In the genomic region with DNA sequence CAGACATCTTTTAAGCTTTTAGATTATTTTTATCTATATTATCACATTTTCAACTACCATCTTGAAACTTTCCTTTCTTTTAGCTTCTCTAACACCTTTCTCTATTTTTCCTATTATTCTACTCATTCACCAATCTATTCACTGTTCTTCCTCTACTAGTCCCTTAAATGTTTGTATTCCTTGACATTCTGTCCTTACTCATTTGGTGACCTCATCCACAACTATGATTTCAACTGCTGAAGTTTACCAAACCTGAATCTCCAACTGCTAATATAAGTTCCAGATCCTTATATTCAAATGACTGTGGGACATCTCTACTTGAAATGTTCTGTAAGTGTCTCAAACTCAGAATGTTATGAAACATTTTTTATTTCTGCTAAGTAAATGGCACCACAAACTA, we compare ENCODE assay signal across 23 cellular contexts. TPM values are rescaled to one million over a fixed set of nuclear protein-coding genes. Genes with fewer than 3 reads are reported as not detected.
A peak's percentile ranks its signal among the peaks of the same experiment; 100 is the strongest.
DNase-seq lines count a peak whose midpoint lies in the region; ATAC-seq, FAIRE-seq and TF ChIP-seq lines count a peak whose summit lies in the region.
"Had no signal": no experiment of that assay in that cellular context is flagged by ENCODE, and none has a peak within 500 bp of the region (broad histone marks: within the 10 kb centered on the region; RNA-seq: fewer than 3 reads in every experiment).

No MANE protein-coding gene starts in this region.

- H3K4me1 ChIP-seq in HepG2 (ENCODE audit: insufficient read depth, low read length) (no peaks in the 10 kb centered on the region), right lobe of liver (peaks cover 0 to 24% (median 8%) of the 10 kb centered on the region in 4 donors)
- H3K4me1 ChIP-seq: BE2C, HAP-1 had no signal

- TF ChIP-seq EP300 in HepG2 (IDR thresholded peaks at IDR 0.05; ENCODE audit: low read depth in 2 of 2, low read length in 2 of 2) (no peak), HepG2 (CRISPR knock-in tag; IDR thresholded peaks at IDR 0.05; ENCODE audit: borderline replicate concordance) (no peak)

- no peak overlapping the region for H3K4me2 ChIP-seq in HepG2 (ENCODE audit: low read depth, low read length)
- H3K4me2 ChIP-seq: GM23338, PC-9, SK-N-SH had no signal

- CTCF ChIA-PET in HepG2 (lab: Yijun Ruan, JAX; ENCODE audit: low intra/inter-chr PET ratio, low total read pairs), result no interaction called here

- ATAC-seq in HepG2 (no peak), right lobe of liver (no peak), GM21515 (IDR thresholded peaks at IDR 0.05; ENCODE audit: unreplicated experiment) (no peak)
- ATAC-seq: GM12878, GM23338 had no signal

- no peak for FAIRE-seq in HepG2 (lab: Jason Lieb, UNC)
- FAIRE-seq: A204.1, HTR-8/SVneo had no signal

- no peak for TF ChIP-seq CTCF in HepG2 (CRISPR knock-in tag; IDR thresholded peaks at IDR 0.05)
- no peak for TF ChIP-seq CTCF in right lobe of liver (IDR thresholded peaks at IDR 0.05)
- no peak for TF ChIP-seq CTCF in foreskin fibroblast (IDR thresholded peaks at IDR 0.05; ENCODE audit: low read depth, low read length)

- TF ChIP-seq POLR2A in HepG2 (IDR thresholded peaks at IDR 0.05; ENCODE audit: insufficient read depth in 1 of 2, low read depth in 2 of 2, low read length in 2 of 2) (no peak), right lobe of liver (IDR thresholded peaks at IDR 0.05) (no peak)

- H3K9me3 ChIP-seq in HepG2 (ENCODE audit: low read length) (no peaks in the 10 kb centered on the region), right lobe of liver (no peaks in the 10 kb centered on the region)
- H3K9me3 ChIP-seq: BE2C, HAP-1, SK-N-SH had no signal

- no peak overlapping the region for H3K9ac ChIP-seq in HepG2 (ENCODE audit: insufficient read depth, low read depth, low read length)
- H3K9ac ChIP-seq: SK-N-SH had no signal

- H3K4me3 ChIP-seq in HepG2 (replicated peaks in 1 of 3; ENCODE audit: insufficient read depth in 1 of 3, low read depth in 2 of 3, low read length in 3 of 3) (no peak overlapping the region), right lobe of liver (no peak overlapping the region), foreskin fibroblast (ENCODE audit: low read depth in 1 of 2, low read length in 2 of 2) (no peak overlapping the region)
- H3K4me3 ChIP-seq: GM12878, GM23338, HAP-1, PC-9 had no signal

- no peak for TF ChIP-seq RAD21 in HepG2 (CRISPR knock-in tag; IDR thresholded peaks at IDR 0.05)

- H2AFZ ChIP-seq in HepG2 (ENCODE audit: low read length), result no peak overlapping the region
- H2AFZ ChIP-seq: GM23338, PC-9 had no signal

- H3K27me3 ChIP-seq in HepG2 (ENCODE audit: control insufficient read depth in 1 of 2, insufficient read depth in 2 of 2, low read length in 2 of 2) (no peaks in the 10 kb centered on the region), right lobe of liver (no peaks in the 10 kb centered on the region)
- H3K27me3 ChIP-seq: BE2C had no signal

- DNase-seq in HepG2 (ENCODE audit: low spot score), result no peak
- no peak for DNase-seq in right lobe of liver
- peak; percentile 9 for DNase-seq in RKO (ENCODE audit: low spot score)
- peak; percentile 2 to 5 for DNase-seq in foreskin fibroblast
- no peak for DNase-seq in HK-2 (ENCODE audit: unreplicated experiment)
- no peak for DNase-seq in kidney glomerular epithelial cell (lab: John Stamatoyannopoulos, UW)
- DNase-seq: BE2C, EL, NCI-H1105, NCI-H2029 treated with DMSO at 0.1 percent for 48 hours, NCI-H226, NCI-H510A treated with DMSO at 0.1 percent for 48 hours, NCI-H748 treated with DMSO at 0.1 percent for 48 hours, PC-9, SHP77 treated with DMSO at 0.1 percent for 48 hours, SK-N-SH had no signal

- no TSS peak for BruUV-seq in HepG2 (replicated peaks; lab: Mats Ljungman, UMichigan)

- no peak overlapping the region for H3K27ac ChIP-seq in HepG2 (ENCODE audit: extremely low read length, insufficient read depth, low read length)
- no peak overlapping the region for H3K27ac ChIP-seq in right lobe of liver
- H3K27ac ChIP-seq: PC-9, RWPE1 had no signal

- H3K36me3 ChIP-seq in HepG2 (replicated peaks in 1 of 2; ENCODE audit: control insufficient read depth in 1 of 2, insufficient read depth in 2 of 2, low read length in 2 of 2), result peaks cover 2 to 32% of the 10 kb centered on the region in 2 experiments; a peak in 3 of 5 replicates
- H3K36me3 ChIP-seq in right lobe of liver, result no peaks in the 10 kb centered on the region
- H3K36me3 ChIP-seq: BE2C had no signal

- H3K79me2 ChIP-seq in HepG2 (ENCODE audit: insufficient read depth, low read length), result peaks cover 2% of the 10 kb centered on the region

- POLR2A ChIA-PET in HepG2 (lab: Yijun Ruan, JAX), result no interaction called here

- in situ Hi-C loops in HepG2 (cut with HindIII; ENCODE audit: extremely low pct_ligation_motif_present, low pct_unique_long_range_greater_than_20kb), result no loop called here

- H4K20me1 ChIP-seq in HepG2 (ENCODE audit: insufficient read depth, low read length), result no peaks in the 10 kb centered on the region

- intact Hi-C loops in HepG2 (cut with micrococcal nuclease; ENCODE audit: unreplicated experiment), result no loop called here
- intact Hi-C loops in right lobe of liver (cut with DNase I), result no loop called here

TF ChIP-seq in HepG2, 621 proteins besides CTCF, POLR2A, EP300 and RAD21:
- TF ChIP-seq ZFP36L2 (CRISPR knock-in tag; IDR thresholded peaks at IDR 0.05), result no peak
- peak; percentile 61 for TF ChIP-seq ATF7 (IDR thresholded peaks at IDR 0.05)
- no peak for TF ChIP-seq ATF7 (CRISPR knock-in tag; IDR thresholded peaks at IDR 0.05)
- no peak for TF ChIP-seq REPIN1 (CRISPR knock-in tag; IDR thresholded peaks at IDR 0.05; ENCODE audit: borderline replicate concordance, low read depth)
- TF ChIP-seq, protein P1, sequence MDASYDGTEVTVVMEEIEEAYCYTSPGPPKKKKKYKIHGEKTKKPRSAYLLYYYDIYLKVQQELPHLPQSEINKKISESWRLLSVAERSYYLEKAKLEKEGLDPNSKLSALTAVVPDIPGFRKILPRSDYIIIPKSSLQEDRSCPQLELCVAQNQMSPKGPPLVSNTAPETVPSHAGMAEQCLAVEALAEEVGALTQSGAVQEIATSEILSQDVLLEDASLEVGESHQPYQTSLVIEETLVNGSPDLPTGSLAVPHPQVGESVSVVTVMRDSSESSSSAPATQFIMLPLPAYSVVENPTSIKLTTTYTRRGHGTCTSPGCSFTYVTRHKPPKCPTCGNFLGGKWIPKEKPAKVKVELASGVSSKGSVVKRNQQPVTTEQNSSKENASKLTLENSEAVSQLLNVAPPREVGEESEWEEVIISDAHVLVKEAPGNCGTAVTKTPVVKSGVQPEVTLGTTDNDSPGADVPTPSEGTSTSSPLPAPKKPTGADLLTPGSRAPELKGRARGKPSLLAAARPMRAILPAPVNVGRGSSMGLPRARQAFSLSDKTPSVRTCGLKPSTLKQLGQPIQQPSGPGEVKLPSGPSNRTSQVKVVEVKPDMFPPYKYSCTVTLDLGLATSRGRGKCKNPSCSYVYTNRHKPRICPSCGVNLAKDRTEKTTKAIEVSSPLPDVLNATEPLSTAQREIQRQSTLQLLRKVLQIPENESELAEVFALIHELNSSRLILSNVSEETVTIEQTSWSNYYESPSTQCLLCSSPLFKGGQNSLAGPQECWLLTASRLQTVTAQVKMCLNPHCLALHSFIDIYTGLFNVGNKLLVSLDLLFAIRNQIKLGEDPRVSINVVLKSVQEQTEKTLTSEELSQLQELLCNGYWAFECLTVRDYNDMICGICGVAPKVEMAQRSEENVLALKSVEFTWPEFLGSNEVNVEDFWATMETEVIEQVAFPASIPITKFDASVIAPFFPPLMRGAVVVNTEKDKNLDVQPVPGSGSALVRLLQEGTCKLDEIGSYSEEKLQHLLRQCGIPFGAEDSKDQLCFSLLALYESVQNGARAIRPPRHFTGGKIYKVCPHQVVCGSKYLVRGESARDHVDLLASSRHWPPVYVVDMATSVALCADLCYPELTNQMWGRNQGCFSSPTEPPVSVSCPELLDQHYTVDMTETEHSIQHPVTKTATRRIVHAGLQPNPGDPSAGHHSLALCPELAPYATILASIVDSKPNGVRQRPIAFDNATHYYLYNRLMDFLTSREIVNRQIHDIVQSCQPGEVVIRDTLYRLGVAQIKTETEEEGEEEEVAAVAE (CRISPR knock-in tag; IDR thresholded peaks at IDR 0.05; ENCODE audit: borderline replicate concordance), result no peak
- TF ChIP-seq, protein P2, sequence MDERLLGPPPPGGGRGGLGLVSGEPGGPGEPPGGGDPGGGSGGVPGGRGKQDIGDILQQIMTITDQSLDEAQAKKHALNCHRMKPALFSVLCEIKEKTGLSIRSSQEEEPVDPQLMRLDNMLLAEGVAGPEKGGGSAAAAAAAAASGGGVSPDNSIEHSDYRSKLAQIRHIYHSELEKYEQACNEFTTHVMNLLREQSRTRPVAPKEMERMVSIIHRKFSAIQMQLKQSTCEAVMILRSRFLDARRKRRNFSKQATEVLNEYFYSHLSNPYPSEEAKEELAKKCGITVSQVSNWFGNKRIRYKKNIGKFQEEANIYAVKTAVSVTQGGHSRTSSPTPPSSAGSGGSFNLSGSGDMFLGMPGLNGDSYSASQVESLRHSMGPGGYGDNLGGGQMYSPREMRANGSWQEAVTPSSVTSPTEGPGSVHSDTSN (CRISPR knock-in tag; IDR thresholded peaks at IDR 0.05), result no peak
- TF ChIP-seq ZNF367 (CRISPR knock-in tag; IDR thresholded peaks at IDR 0.05; ENCODE audit: borderline replicate concordance), result no peak

RNA-seq across cellular contexts. Expression of a gene that starts 49.2 kb away (rescaled TPM):
- total RNA-seq in HepG2 (2016; rRNA removed; fragmentation: Illumina TruSeq; extraction: Trizol) (44.7 and 47.8 TPM in 2 replicates), right lobe of liver (10 to 100 TPM; 16.1 to 33.0 (median 22.8) TPM)
- total RNA-seq in HepG2 (2016; cell fraction: cytosol; rRNA removed; fragmentation: Illumina TruSeq; extraction: Trizol; ENCODE audit: low read depth), result 31.1 and 33.0 TPM in 2 replicates
- total RNA-seq in HepG2 (2016; cell fraction: insoluble cytoplasmic fraction; rRNA removed; fragmentation: Illumina TruSeq; extraction: Trizol), result 42.5 and 43.3 TPM in 2 replicates
- total RNA-seq in HepG2 (2016; cell fraction: membrane; rRNA removed; fragmentation: Illumina TruSeq; extraction: Trizol), result 26.5 and 32.0 TPM in 2 replicates
- 84.6 and 87.9 TPM in 2 replicates for total RNA-seq in HepG2 (2016; cell fraction: nucleus; rRNA removed; fragmentation: Illumina TruSeq; extraction: Trizol)
- polyA plus RNA-seq in HepG2 (2011; rRNA removed), result 52.8 and 53.5 TPM in 2 replicates
- polyA plus RNA-seq in HepG2 (2011; cell fraction: cytosol; rRNA removed), result 17.7 and 21.7 TPM in 2 replicates
- polyA plus RNA-seq in HepG2 (2011; cell fraction: nucleus; rRNA removed), result 158 and 159 TPM in 2 replicates
- polyA plus RNA-seq in HepG2 (2012), result 49.2 and 50.3 TPM in 2 replicates
- polyA plus RNA-seq in HepG2 (2016; cell fraction: cytosol; fragmentation: Illumina TruSeq; extraction: Trizol; ENCODE audit: low read depth), result 1.9 and 2.0 TPM in 2 replicates
- 40.8 and 44.0 TPM in 2 replicates for polyA plus RNA-seq in HepG2 (2016; cell fraction: insoluble cytoplasmic fraction; fragmentation: Illumina TruSeq; extraction: Trizol; ENCODE audit: low read depth)
- 5.7 and 9.2 TPM in 2 replicates for polyA plus RNA-seq in HepG2 (2016; cell fraction: membrane; fragmentation: Illumina TruSeq; extraction: Trizol; ENCODE audit: low read depth)
- 169 and 172 TPM in 2 replicates for polyA plus RNA-seq in HepG2 (2016; cell fraction: nucleus; fragmentation: Illumina TruSeq; extraction: Trizol; ENCODE audit: insufficient read depth, low read depth)
- 33.2 and 43.4 TPM in 2 replicates for polyA minus RNA-seq in HepG2 (2011; rRNA and poly(A)+ RNA removed; ENCODE audit: low replicate concordance)
- 22.4 and 27.4 TPM in 2 replicates for polyA minus RNA-seq in HepG2 (2011; cell fraction: cytosol; rRNA and poly(A)+ RNA removed)
- polyA minus RNA-seq in HepG2 (2011; cell fraction: nucleus; rRNA and poly(A)+ RNA removed), result 128 and 167 TPM in 2 replicates

Comparison
In these comparisons a context has a peak if more than half of its experiments do, and no peak if none do; other contexts are left out.
1. DNase-seq: peak in RKO (single experiment) and foreskin fibroblast (2 of 2); none in HepG2 (single experiment), right lobe of liver (0 of 3), HK-2 (single experiment) and kidney glomerular epithelial cell (single experiment).